In genomic region chr16:10405386-10405939, GRCh38 we compare ENCODE assay signal across 1 cellular context.
TF ChIP-seq lines count a peak whose summit lies in the region.

No MANE protein-coding gene starts in this region.

TF ChIP-seq in K562, 482 proteins besides CTCF, POLR2A, EP300 and RAD21 (continued from another document and continues in another):
- peak; percentile 66; the same call in 1 of the 2 replicates for TF ChIP-seq L3MBTL2 (IDR thresholded peaks at IDR 0.05)
- no peak for TF ChIP-seq ZBTB49 (CRISPR knock-in tag; IDR thresholded peaks at IDR 0.05; ENCODE audit: borderline replicate concordance)
- TF ChIP-seq ZFX (CRISPR knock-in tag; IDR thresholded peaks at IDR 0.05) = 0 out of 2 replicates have a peak, but pooled peaks have one; percentile 6
- TF ChIP-seq SP2 (IDR thresholded peaks at IDR 0.05; ENCODE audit: extremely low read depth, low read depth, low read length, poor library complexity, severe bottlenecking) = no peak
- no peak for TF ChIP-seq SRF (CRISPR knock-in tag; IDR thresholded peaks at IDR 0.05)
- no peak for TF ChIP-seq JUNB (CRISPR knock-in tag; conservative IDR thresholded peaks at IDR 0.05)
- no peak for TF ChIP-seq YBX1 (IDR thresholded peaks at IDR 0.05)
- no peak for TF ChIP-seq ATF4 (CRISPR knock-in tag; IDR thresholded peaks at IDR 0.05)
- TF ChIP-seq ELF2 (CRISPR knock-in tag; IDR thresholded peaks at IDR 0.05) = no peak
- no peak for TF ChIP-seq KLF13 (tag; IDR thresholded peaks at IDR 0.05; ENCODE audit: borderline replicate concordance, low read depth)
- TF ChIP-seq RAD51 (IDR thresholded peaks at IDR 0.05; ENCODE audit: borderline replicate concordance, low read depth) = peak; percentile 46; the same call in 1 of the 2 replicates
- no peak for TF ChIP-seq RBFOX2 (IDR thresholded peaks at IDR 0.05; ENCODE audit: low read depth, low read length)
- TF ChIP-seq ELF4 (CRISPR knock-in tag; IDR thresholded peaks at IDR 0.05) = peak; percentile 56; the same call in 1 of the 2 replicates
- no peak for TF ChIP-seq ZBTB34 (CRISPR knock-in tag; IDR thresholded peaks at IDR 0.05)
- no peak for TF ChIP-seq ILK (tag; IDR thresholded peaks at IDR 0.05; ENCODE audit: borderline replicate concordance, low read depth)
- peak; percentile 87 for TF ChIP-seq ETV5 (CRISPR knock-in tag; IDR thresholded peaks at IDR 0.05; ENCODE audit: low read depth)
- TF ChIP-seq ZNF639 (CRISPR knock-in tag; conservative IDR thresholded peaks at IDR 0.05 in 1 of 2, IDR thresholded peaks at IDR 0.05 in 1 of 2) = no peak
- no peak for TF ChIP-seq SETDB1 (IDR thresholded peaks at IDR 0.05; ENCODE audit: low read length)
- no peak for TF ChIP-seq JUN (IDR thresholded peaks at IDR 0.05; ENCODE audit: borderline replicate concordance, low read depth, low read length)
- no peak for TF ChIP-seq JUN (CRISPR knock-in tag; IDR thresholded peaks at IDR 0.05; ENCODE audit: borderline replicate concordance)
- TF ChIP-seq EGR1 (conservative IDR thresholded peaks at IDR 0.05) = no peak
- TF ChIP-seq MXI1 (IDR thresholded peaks at IDR 0.05; ENCODE audit: low read depth, low read length) = 0 out of 2 replicates have a peak, but pooled peaks have one; percentile 9
- no peak for TF ChIP-seq KAT2B (IDR thresholded peaks at IDR 0.05; ENCODE audit: low read depth, low read length)
- TF ChIP-seq ZNF561 (CRISPR knock-in tag; conservative IDR thresholded peaks at IDR 0.05) = no peak
- no peak for TF ChIP-seq POLR2B (IDR thresholded peaks at IDR 0.05; ENCODE audit: low read depth, partially characterized antibody)
- TF ChIP-seq ESRRA (IDR thresholded peaks at IDR 0.05; ENCODE audit: borderline replicate concordance, low read depth) = peak; percentile 65; the same call in 1 of the 2 replicates
- no peak for TF ChIP-seq RBM22 (IDR thresholded peaks at IDR 0.05; ENCODE audit: low read depth, low read length, poor library complexity, severe bottlenecking)
- TF ChIP-seq NELFE (IDR thresholded peaks at IDR 0.05; ENCODE audit: insufficient read depth, insufficient read length) = no peak
- peak; percentile 90 for TF ChIP-seq CBFA2T2 (conservative IDR thresholded peaks at IDR 0.05)
- no peak for TF ChIP-seq CREB1 (IDR thresholded peaks at IDR 0.05)
- no peak for TF ChIP-seq CREB1 (CRISPR knock-in tag; IDR thresholded peaks at IDR 0.05)
- peak; percentile 64 for TF ChIP-seq USF1 (CRISPR knock-in tag; IDR thresholded peaks at IDR 0.05)
- TF ChIP-seq HOMEZ (CRISPR knock-in tag; IDR thresholded peaks at IDR 0.05) = no peak
- TF ChIP-seq POU5F1 (IDR thresholded peaks at IDR 0.05; ENCODE audit: borderline replicate concordance, low read depth, low read length, partially characterized antibody) = no peak
- TF ChIP-seq ZBTB5 (IDR thresholded peaks at IDR 0.05) = no peak
- no peak for TF ChIP-seq ARID2 (IDR thresholded peaks at IDR 0.05)
- TF ChIP-seq AFF4 (CRISPR knock-in tag; IDR thresholded peaks at IDR 0.05) = no peak
- TF ChIP-seq MTA2 (IDR thresholded peaks at IDR 0.05; ENCODE audit: low read depth) = peak; percentile 61
- no peak for TF ChIP-seq POLR2H (tag; IDR thresholded peaks at IDR 0.05; ENCODE audit: low read depth)
- no peak for TF ChIP-seq BDP1 (IDR thresholded peaks at IDR 0.05; ENCODE audit: insufficient read depth, insufficient read length)
- TF ChIP-seq ZNF780A (CRISPR knock-in tag; IDR thresholded peaks at IDR 0.05) = no peak
- no peak for TF ChIP-seq SPI1 (IDR thresholded peaks at IDR 0.05; ENCODE audit: borderline replicate concordance, low read depth, low read length)
- TF ChIP-seq GATAD2B (IDR thresholded peaks at IDR 0.05; ENCODE audit: borderline replicate concordance) = no peak
- no peak for TF ChIP-seq RERE (CRISPR knock-in tag; IDR thresholded peaks at IDR 0.05; ENCODE audit: borderline replicate concordance)
- no peak for TF ChIP-seq SAFB2 (IDR thresholded peaks at IDR 0.05; ENCODE audit: borderline replicate concordance, low read depth, low read length, severe bottlenecking)
- no peak for TF ChIP-seq E2F3 (CRISPR knock-in tag; IDR thresholded peaks at IDR 0.05)
- peak; percentile 34 for TF ChIP-seq HDAC3 (IDR thresholded peaks at IDR 0.05; ENCODE audit: borderline replicate concordance, partially characterized antibody)
